Comparison of ENCODE assay signal across 2 cellular contexts in genomic region chr19:40441719-40442253, GRCh38.
TF ChIP-seq lines count a peak whose summit lies in the region.

No MANE protein-coding gene starts in this region.

TF ChIP-seq in SK-N-SH, 30 proteins besides CTCF, POLR2A, EP300 and RAD21 (continued from another document):
- no peak for TF ChIP-seq PBX3 (IDR thresholded peaks at IDR 0.05)
- TF ChIP-seq YY1 (IDR thresholded peaks at IDR 0.05; ENCODE audit: low read depth): no peak
- no peak for TF ChIP-seq FOXM1 (IDR thresholded peaks at IDR 0.05; ENCODE audit: low read depth)
- no peak for TF ChIP-seq FOSL2 (IDR thresholded peaks at IDR 0.05; ENCODE audit: borderline replicate concordance, low read depth)
- TF ChIP-seq MEF2A (IDR thresholded peaks at IDR 0.05; ENCODE audit: borderline replicate concordance, low read depth): no peak
- TF ChIP-seq TEAD4 (IDR thresholded peaks at IDR 0.05; ENCODE audit: borderline replicate concordance, insufficient read depth): no peak
- no peak for TF ChIP-seq ELF1 (IDR thresholded peaks at IDR 0.05)
- TF ChIP-seq FOXJ3 (CRISPR knock-in tag; IDR thresholded peaks at IDR 0.05): no peak
- no peak for TF ChIP-seq TCF12 (IDR thresholded peaks at IDR 0.05)
- no peak for TF ChIP-seq MAX (IDR thresholded peaks at IDR 0.05; ENCODE audit: low read depth)
- no peak for TF ChIP-seq MXI1 (IDR thresholded peaks at IDR 0.05; ENCODE audit: low read depth, low read length)

TF ChIP-seq in SK-N-SH treated with all-trans-retinoic acid at 6 μM for 48 hours, 23 proteins besides CTCF, POLR2A, EP300 and RAD21 (continued from another document):
- TF ChIP-seq TSHZ2 (CRISPR knock-in tag; IDR thresholded peaks at IDR 0.05): no peak
- TF ChIP-seq CSDC2 (CRISPR knock-in tag; IDR thresholded peaks at IDR 0.05): no peak
- no peak for TF ChIP-seq ISL1 (CRISPR knock-in tag; IDR thresholded peaks at IDR 0.05)
- no peak for TF ChIP-seq PATZ1 (CRISPR knock-in tag; IDR thresholded peaks at IDR 0.05; ENCODE audit: borderline replicate concordance)
